In genomic region chr22:20170170-20170569, GRCh38 we compare ENCODE assay signal across 1 cellular context.
TF ChIP-seq lines count a peak whose summit lies in the region.

No MANE protein-coding gene starts in this region.

TF ChIP-seq in WTC11, 78 proteins besides CTCF, POLR2A, EP300 and RAD21 (continued from another document):
- TF ChIP-seq, protein P1, sequence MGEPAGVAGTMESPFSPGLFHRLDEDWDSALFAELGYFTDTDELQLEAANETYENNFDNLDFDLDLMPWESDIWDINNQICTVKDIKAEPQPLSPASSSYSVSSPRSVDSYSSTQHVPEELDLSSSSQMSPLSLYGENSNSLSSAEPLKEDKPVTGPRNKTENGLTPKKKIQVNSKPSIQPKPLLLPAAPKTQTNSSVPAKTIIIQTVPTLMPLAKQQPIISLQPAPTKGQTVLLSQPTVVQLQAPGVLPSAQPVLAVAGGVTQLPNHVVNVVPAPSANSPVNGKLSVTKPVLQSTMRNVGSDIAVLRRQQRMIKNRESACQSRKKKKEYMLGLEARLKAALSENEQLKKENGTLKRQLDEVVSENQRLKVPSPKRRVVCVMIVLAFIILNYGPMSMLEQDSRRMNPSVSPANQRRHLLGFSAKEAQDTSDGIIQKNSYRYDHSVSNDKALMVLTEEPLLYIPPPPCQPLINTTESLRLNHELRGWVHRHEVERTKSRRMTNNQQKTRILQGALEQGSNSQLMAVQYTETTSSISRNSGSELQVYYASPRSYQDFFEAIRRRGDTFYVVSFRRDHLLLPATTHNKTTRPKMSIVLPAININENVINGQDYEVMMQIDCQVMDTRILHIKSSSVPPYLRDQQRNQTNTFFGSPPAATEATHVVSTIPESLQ (CRISPR knock-in tag; IDR thresholded peaks at IDR 0.05) = no peak
